In the genomic region with DNA sequence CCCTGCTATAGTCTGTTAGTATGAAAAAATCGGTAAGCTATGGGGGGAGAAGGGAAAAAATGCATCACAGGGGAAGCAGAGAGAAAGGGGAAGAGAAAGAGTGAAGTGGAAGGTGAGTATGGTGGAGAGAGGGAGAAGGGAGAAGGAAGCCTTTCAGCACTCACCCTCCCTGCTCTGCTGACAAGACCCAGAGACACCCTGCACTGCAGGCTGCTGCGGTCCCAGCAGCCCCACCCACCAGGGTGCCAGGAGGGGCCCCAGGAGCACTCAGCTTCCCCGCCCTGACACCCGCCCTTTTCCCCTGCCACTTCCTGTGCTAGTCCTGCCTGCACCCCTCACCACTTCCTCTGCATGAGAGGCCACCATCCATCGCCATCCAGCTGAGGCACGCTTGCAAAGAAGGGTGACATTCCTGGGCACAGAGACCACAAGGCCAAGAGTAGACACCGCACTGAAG, we compare ENCODE assay signal across 9 cellular contexts. TPM values are rescaled to one million over a fixed set of nuclear protein-coding genes. Genes with fewer than 3 reads are reported as not detected.
DNase-seq lines count a peak whose midpoint lies in the region; ATAC-seq and TF ChIP-seq lines count a peak whose summit lies in the region.
"Had no signal": no experiment of that assay in that cellular context is flagged by ENCODE, and none has a peak within 500 bp of the region (broad histone marks: within the 10 kb centered on the region; RNA-seq: fewer than 3 reads in every experiment).

No MANE protein-coding gene starts in this region.

- peak overlapping the region; percentile 87 for H3K4me3 Mint-ChIP-seq in activated T-helper 1 cell treated with anti-CD3 and anti-CD28 coated beads, Interleukin-12 subunit alpha, Interleukin-12 subunit beta, Interleukin-2, Interleukin-4 antibody, amounts not matched to agents 30 ng/mL and 10 ng/mL and 1 ng/mL, durations not matched to agents 14 hours and 24 hours and 36 hours

- TF ChIP-seq CTCF in OCI-LY3 (IDR thresholded peaks at IDR 0.05; ENCODE audit: low read depth, low read length): no peak

- peak overlapping the region; percentile 76 for H3K4me3 ChIP-seq in OCI-LY3 (ENCODE audit: low read length)

- H2AFZ ChIP-seq in OCI-LY3 (ENCODE audit: low read depth, low read length): no peak overlapping the region

- H3K4me2 ChIP-seq in OCI-LY3 (ENCODE audit: low read length): peak overlapping the region; percentile 95

- H3K4me1 Mint-ChIP-seq in activated T-helper 1 cell treated with anti-CD3 and anti-CD28 coated beads, Interleukin-12 subunit alpha, Interleukin-12 subunit beta, Interleukin-2, Interleukin-4 antibody, amounts not matched to agents 30 ng/mL and 10 ng/mL and 1 ng/mL, durations not matched to agents 14 hours and 24 hours and 36 hours (ENCODE audit: low read depth): peaks cover 80% of the 10 kb centered on the region

- peak; percentile 77 for DNase-seq in activated T-helper 1 cell treated with anti-CD3 and anti-CD28 coated beads, Interleukin-12 subunit alpha, Interleukin-12 subunit beta, Interleukin-2, Interleukin-4 antibody, amounts not matched to agents 30 ng/mL and 10 ng/mL and 1 ng/mL, durations not matched to agents 14 hours and 24 hours and 36 hours (ENCODE audit: low spot score)
- DNase-seq in medulla oblongata (ENCODE audit: extremely low spot score): peak; percentile 58
- DNase-seq in stimulated activated naive CD4-positive, alpha-beta T cell treated with Interleukin-2 at 50 U/mL for 16 hours (lab: John Stamatoyannopoulos, UW): peak; percentile 89
- no peak for DNase-seq in NCI-H524 (lab: John Stamatoyannopoulos, UW)
- DNase-seq in G401 (ENCODE audit: low spot score): no peak

- peak overlapping the region; percentile 70 for H3K9ac ChIP-seq in OCI-LY3 (ENCODE audit: low read length)

- intact Hi-C loops in activated T-helper 1 cell treated with anti-CD3 and anti-CD28 coated beads, Interleukin-12 subunit alpha, Interleukin-12 subunit beta, Interleukin-2, Interleukin-4 antibody, amounts not matched to agents 30 ng/mL and 10 ng/mL and 1 ng/mL, durations not matched to agents 14 hours and 24 hours and 36 hours (cut with micrococcal nuclease): loop anchor here (1.0 to 10.0 kb wide), 4 partner anchors 50 to 880 kb away; a partner anchor contains a TSS

- peak overlapping the region; percentile 100 for H3K27ac Mint-ChIP-seq in activated T-helper 1 cell treated with anti-CD3 and anti-CD28 coated beads, Interleukin-12 subunit alpha, Interleukin-12 subunit beta, Interleukin-2, Interleukin-4 antibody, amounts not matched to agents 30 ng/mL and 10 ng/mL and 1 ng/mL, durations not matched to agents 14 hours and 24 hours and 36 hours

- in situ Hi-C loops in G401 (cut with HindIII; ENCODE audit: low sequenced_read_pairs): no loop called here

- no peaks in the 10 kb centered on the region for H3K27me3 Mint-ChIP-seq in activated T-helper 1 cell treated with anti-CD3 and anti-CD28 coated beads, Interleukin-12 subunit alpha, Interleukin-12 subunit beta, Interleukin-2, Interleukin-4 antibody, amounts not matched to agents 30 ng/mL and 10 ng/mL and 1 ng/mL, durations not matched to agents 14 hours and 24 hours and 36 hours (ENCODE audit: insufficient read depth)

- H3K9me3 Mint-ChIP-seq in activated T-helper 1 cell treated with anti-CD3 and anti-CD28 coated beads, Interleukin-12 subunit alpha, Interleukin-12 subunit beta, Interleukin-2, Interleukin-4 antibody, amounts not matched to agents 30 ng/mL and 10 ng/mL and 1 ng/mL, durations not matched to agents 14 hours and 24 hours and 36 hours: no peaks in the 10 kb centered on the region

- no peaks in the 10 kb centered on the region for H3K27me3 ChIP-seq in OCI-LY3 (ENCODE audit: low read depth, low read length)

- peak overlapping the region; percentile 93 for H3K27ac ChIP-seq in OCI-LY3 (ENCODE audit: low read length)

- H4K20me1 ChIP-seq in OCI-LY3 (ENCODE audit: insufficient read depth, low read length): peaks cover 28% of the 10 kb centered on the region

- no peaks in the 10 kb centered on the region for H3K9me3 ChIP-seq in OCI-LY3 (ENCODE audit: insufficient read depth, low read length)

- H3K79me2 ChIP-seq in OCI-LY3 (ENCODE audit: low read length): peaks cover 90% of the 10 kb centered on the region

- H3K36me3 ChIP-seq in OCI-LY3 (replicated peaks; ENCODE audit: low read depth, low read length): peaks cover 22% of the 10 kb centered on the region

- H3K4me1 ChIP-seq in OCI-LY3 (ENCODE audit: low read length): peaks cover 45% of the 10 kb centered on the region

- peaks cover 20% of the 10 kb centered on the region for H3K36me3 Mint-ChIP-seq in activated T-helper 1 cell treated with anti-CD3 and anti-CD28 coated beads, Interleukin-12 subunit alpha, Interleukin-12 subunit beta, Interleukin-2, Interleukin-4 antibody, amounts not matched to agents 30 ng/mL and 10 ng/mL and 1 ng/mL, durations not matched to agents 14 hours and 24 hours and 36 hours (ENCODE audit: low read depth)

- peak; percentile 58 for ATAC-seq in GM18502 (IDR thresholded peaks at IDR 0.05; ENCODE audit: poor library complexity, unreplicated experiment)
- peak; percentile 55 for ATAC-seq in HG02678 (IDR thresholded peaks at IDR 0.05; ENCODE audit: unreplicated experiment)

RNA-seq across cellular contexts. Expression of a gene that starts 12.7 kb away (rescaled TPM):
- total RNA-seq in activated T-helper 1 cell treated with anti-CD3 and anti-CD28 coated beads, Interleukin-12 subunit alpha, Interleukin-12 subunit beta, Interleukin-2, Interleukin-4 antibody, amounts not matched to agents 30 ng/mL and 10 ng/mL and 1 ng/mL, durations not matched to agents 14 hours and 24 hours and 36 hours: 88.6 and 91.9 TPM in 2 replicates
- 14.2 and 17.0 TPM in 2 replicates for total RNA-seq in G401 (2014; rRNA removed; shearing (Covaris generic))

RNA-seq across cellular contexts. Expression of a gene that starts 18.7 kb away (rescaled TPM):
- not detected in 2 replicates for total RNA-seq in activated T-helper 1 cell treated with anti-CD3 and anti-CD28 coated beads, Interleukin-12 subunit alpha, Interleukin-12 subunit beta, Interleukin-2, Interleukin-4 antibody, amounts not matched to agents 30 ng/mL and 10 ng/mL and 1 ng/mL, durations not matched to agents 14 hours and 24 hours and 36 hours
- total RNA-seq in G401 (2014; rRNA removed; shearing (Covaris generic)): not detected in 2 replicates
- total RNA-seq: LHCN-M2 had no signal

Comparison
In these comparisons a context has a peak if more than half of its experiments do, and no peak if none do; other contexts are left out.
1. DNase-seq: peak in activated T-helper 1 cell treated with anti-CD3 and anti-CD28 coated beads, Interleukin-12 subunit alpha, Interleukin-12 subunit beta, Interleukin-2, Interleukin-4 antibody, amounts not matched to agents 30 ng/mL and 10 ng/mL and 1 ng/mL, durations not matched to agents 14 hours and 24 hours and 36 hours (single experiment), medulla oblongata (single experiment) and stimulated activated naive CD4-positive, alpha-beta T cell treated with Interleukin-2 at 50 U/mL for 16 hours (single experiment); none in NCI-H524 (0 of 2) and G401 (single experiment).